Comparison of ENCODE assay signal across 7 cellular contexts in the genomic region with DNA sequence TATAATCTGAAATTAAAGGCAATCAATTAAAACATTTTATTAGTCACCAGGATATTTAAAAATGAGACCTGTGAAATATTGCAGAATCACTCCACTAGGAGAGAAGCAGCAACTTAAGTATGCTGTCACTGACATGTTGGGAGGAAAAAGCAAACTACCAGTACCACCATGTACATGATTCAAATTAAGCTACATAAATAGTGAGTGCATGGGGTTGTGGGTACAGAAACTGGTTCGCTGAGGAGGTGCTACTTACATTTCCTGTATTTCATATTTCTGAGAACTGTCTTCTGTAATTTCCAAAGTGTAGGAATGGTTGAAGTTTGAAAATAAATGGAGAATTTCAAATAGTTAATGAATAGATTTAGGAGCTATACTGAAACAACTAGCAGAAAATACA.
DNase-seq lines count a peak whose midpoint lies in the region; ATAC-seq, FAIRE-seq and TF ChIP-seq lines count a peak whose summit lies in the region.

No MANE protein-coding gene starts in this region.

- H3K27ac Mint-ChIP-seq in stimulated activated effector memory CD8-positive, alpha-beta T cell treated with anti-CD3 and anti-CD28 coated beads, Interleukin-12 subunit alpha, Interleukin-12 subunit beta, amount 100 ng/mL, for 72 hours, result peak overlapping the region; percentile 98

- peak; percentile 70 for FAIRE-seq in GM18507 (lab: Jason Lieb, UNC)

- peaks cover 26% of the 10 kb centered on the region for H3K4me1 Mint-ChIP-seq in stimulated activated effector memory CD8-positive, alpha-beta T cell treated with anti-CD3 and anti-CD28 coated beads, Interleukin-12 subunit alpha, Interleukin-12 subunit beta, amount 100 ng/mL, for 72 hours

- no peak for TF ChIP-seq CTCF in epithelial cell of esophagus (IDR thresholded peaks at IDR 0.05; ENCODE audit: insufficient read depth, low read depth, low read length, missing control alignments)

- DNase-seq in GM18507 (ENCODE audit: extremely low spot score, insufficient read length, low read depth), result no peak
- DNase-seq in OCI-M1 (lab: John Stamatoyannopoulos, UW), result peak; percentile 71
- peak; percentile 27 for DNase-seq in epithelial cell of esophagus (ENCODE audit: low read depth)
- DNase-seq in stimulated activated effector memory CD8-positive, alpha-beta T cell treated with anti-CD3 and anti-CD28 coated beads, Interleukin-12 subunit alpha, Interleukin-12 subunit beta, amount 100 ng/mL, for 72 hours (ENCODE audit: low spot score in 2 of 2), result no peak
- DNase-seq in GM19240 (ENCODE audit: insufficient read length, low spot score), result no peak
- DNase-seq in hepatic stellate cell (ENCODE audit: low spot score), result no peak
- no peak for DNase-seq in NCI-H1105 (lab: John Stamatoyannopoulos, UW)

- no peaks in the 10 kb centered on the region for H3K9me3 Mint-ChIP-seq in stimulated activated effector memory CD8-positive, alpha-beta T cell treated with anti-CD3 and anti-CD28 coated beads, Interleukin-12 subunit alpha, Interleukin-12 subunit beta, amount 100 ng/mL, for 72 hours

- H3K4me3 Mint-ChIP-seq in stimulated activated effector memory CD8-positive, alpha-beta T cell treated with anti-CD3 and anti-CD28 coated beads, Interleukin-12 subunit alpha, Interleukin-12 subunit beta, amount 100 ng/mL, for 72 hours, result peak overlapping the region; percentile 85

- ATAC-seq in stimulated activated effector memory CD8-positive, alpha-beta T cell treated with anti-CD3 and anti-CD28 coated beads, Interleukin-12 subunit alpha, Interleukin-12 subunit beta, amount 100 ng/mL, for 72 hours, result peak; percentile 42

- no peak overlapping the region for H3K4me3 ChIP-seq in epithelial cell of esophagus (ENCODE audit: low read length)

- H3K36me3 Mint-ChIP-seq in stimulated activated effector memory CD8-positive, alpha-beta T cell treated with anti-CD3 and anti-CD28 coated beads, Interleukin-12 subunit alpha, Interleukin-12 subunit beta, amount 100 ng/mL, for 72 hours, result peaks cover 18% of the 10 kb centered on the region

Comparison
In these comparisons a context has a peak if more than half of its experiments do, and no peak if none do; other contexts are left out.
1. DNase-seq: peak in OCI-M1 (single experiment) and epithelial cell of esophagus (single experiment); none in GM18507 (single experiment), stimulated activated effector memory CD8-positive, alpha-beta T cell treated with anti-CD3 and anti-CD28 coated beads, Interleukin-12 subunit alpha, Interleukin-12 subunit beta, amount 100 ng/mL, for 72 hours (0 of 2), GM19240 (single experiment), hepatic stellate cell (single experiment) and NCI-H1105 (single experiment).